Comparison of ENCODE assay signal across 8 cellular contexts in genomic region chr7:100867040-100867795, GRCh38. TPM values are rescaled to one million over a fixed set of nuclear protein-coding genes. Genes with fewer than 3 reads are reported as not detected.
DNase-seq lines count a peak whose midpoint lies in the region; ATAC-seq and TF ChIP-seq lines count a peak whose summit lies in the region.

TRIP6 (plus strand) TSS chr7:100867387; CDS start chr7:100867498, 111 bp downstream.

- H3K27me3 Mint-ChIP-seq in activated T-helper 17 cell treated with anti-CD3 and anti-CD28 coated beads, Interleukin-2, amount 50 U/mL, for 72 hours, result no peaks in the 10 kb centered on the region
- H3K27me3 Mint-ChIP-seq in naive thymus-derived CD8-positive, alpha-beta T cell, result no peaks in the 10 kb centered on the region

- ATAC-seq in activated T-helper 17 cell treated with anti-CD3 and anti-CD28 coated beads, Interleukin-2, amount 50 U/mL, for 72 hours (replicated peaks), result peak; percentile 85
- peak; percentile 43 to 50 for ATAC-seq in naive thymus-derived CD8-positive, alpha-beta T cell
- no peak for ATAC-seq in GM18502 (IDR thresholded peaks at IDR 0.05; ENCODE audit: poor library complexity, unreplicated experiment)

- peak within 1 kb of the TSS; percentile 95 for H3K27ac Mint-ChIP-seq in activated T-helper 17 cell treated with anti-CD3 and anti-CD28 coated beads, Interleukin-2, amount 50 U/mL, for 72 hours
- peak within 1 kb of the TSS; percentile 66 to 95 (median 91) for H3K27ac Mint-ChIP-seq in naive thymus-derived CD8-positive, alpha-beta T cell

- DNase-seq in ACHN, result peak; percentile 96
- DNase-seq in GM20000 (ENCODE audit: low spot score), result peak; percentile 89
- DNase-seq in NCI-H69 (lab: John Stamatoyannopoulos, UW), result peak; percentile 45
- peak; percentile 90 for DNase-seq in fibroblast of pulmonary artery (ENCODE audit: low read depth)
- peak in 5 of 10 donors; percentile 28 to 50 (median 35) for DNase-seq in naive thymus-derived CD8-positive, alpha-beta T cell

- no peak for TF ChIP-seq CTCF in GM20000 (IDR thresholded peaks at IDR 0.05; ENCODE audit: extremely low read depth, missing control alignments)
- no peak for TF ChIP-seq CTCF in fibroblast of pulmonary artery (IDR thresholded peaks at IDR 0.05; ENCODE audit: low read length, missing control alignments)
- TF ChIP-seq CTCF in subcutaneous adipose tissue (IDR thresholded peaks at IDR 0.05; ENCODE audit: low read depth), result no peak

- in situ Hi-C loops in ACHN (cut with HindIII; ENCODE audit: low pct_ligation_motif_present, low pct_unique_long_range_greater_than_20kb, low sequenced_read_pairs), result no loop called here

- H3K4me3 Mint-ChIP-seq in activated T-helper 17 cell treated with anti-CD3 and anti-CD28 coated beads, Interleukin-2, amount 50 U/mL, for 72 hours, result peak within 1 kb of the TSS; percentile 86
- H3K4me3 Mint-ChIP-seq in naive thymus-derived CD8-positive, alpha-beta T cell, result peak within 1 kb of the TSS; percentile 70 to 87 (median 78)

- POLR2A ChIA-PET in naive thymus-derived CD8-positive, alpha-beta T cell (lab: Charles Lee), result interaction anchor here (0.9 to 1.5 kb wide), 6 partner anchors 9 to 23 kb away, joined by 3 to 6 read pairs (median 3); partner anchors contain the start of genes SLC12A9 and UFSP1

- peaks cover 49% of the 10 kb centered on the region for H3K36me3 Mint-ChIP-seq in activated T-helper 17 cell treated with anti-CD3 and anti-CD28 coated beads, Interleukin-2, amount 50 U/mL, for 72 hours (ENCODE audit: low read depth)
- peaks cover 0 to 31% (median 5%) of the 10 kb centered on the region in 3 donors for H3K36me3 Mint-ChIP-seq in naive thymus-derived CD8-positive, alpha-beta T cell

- peak within 1 kb of the TSS; percentile 94 for H3K4me3 ChIP-seq in fibroblast of pulmonary artery (replicated peaks; ENCODE audit: low read depth, low read length)

- no peaks in the 10 kb centered on the region for H3K9me3 Mint-ChIP-seq in activated T-helper 17 cell treated with anti-CD3 and anti-CD28 coated beads, Interleukin-2, amount 50 U/mL, for 72 hours
- no peaks in the 10 kb centered on the region for H3K9me3 Mint-ChIP-seq in naive thymus-derived CD8-positive, alpha-beta T cell

- no peaks in the 10 kb centered on the region for H3K4me1 Mint-ChIP-seq in activated T-helper 17 cell treated with anti-CD3 and anti-CD28 coated beads, Interleukin-2, amount 50 U/mL, for 72 hours
- peaks cover 3 to 20% (median 17%) of the 10 kb centered on the region in 4 donors for H3K4me1 Mint-ChIP-seq in naive thymus-derived CD8-positive, alpha-beta T cell

RNA-seq across cellular contexts. Expression of gene TRIP6, which starts in this region (rescaled TPM):
- 10 to 100 TPM; 36.5 to 43.5 TPM for total RNA-seq in activated T-helper 17 cell treated with anti-CD3 and anti-CD28 coated beads, Interleukin-2, amount 50 U/mL, for 72 hours
- 10 to 100 TPM; 14.3 to 16.2 TPM for total RNA-seq in naive thymus-derived CD8-positive, alpha-beta T cell
- polyA plus RNA-seq in naive thymus-derived CD8-positive, alpha-beta T cell, result 1 to 10 TPM; 3.4 to 6.0 (median 4.9) TPM
- total RNA-seq in subcutaneous adipose tissue, result 10 to 100 TPM; 24.9 to 53.5 (median 43.1) TPM
